ENCODE assay signal across 8 cellular contexts in genomic region chr13:48412881-48413351, GRCh38. TPM values are rescaled to one million over a fixed set of nuclear protein-coding genes. Genes with fewer than 3 reads are reported as not detected.
DNase-seq lines count a peak whose midpoint lies in the region; ATAC-seq, FAIRE-seq and TF ChIP-seq lines count a peak whose summit lies in the region.

A gene with protein sequence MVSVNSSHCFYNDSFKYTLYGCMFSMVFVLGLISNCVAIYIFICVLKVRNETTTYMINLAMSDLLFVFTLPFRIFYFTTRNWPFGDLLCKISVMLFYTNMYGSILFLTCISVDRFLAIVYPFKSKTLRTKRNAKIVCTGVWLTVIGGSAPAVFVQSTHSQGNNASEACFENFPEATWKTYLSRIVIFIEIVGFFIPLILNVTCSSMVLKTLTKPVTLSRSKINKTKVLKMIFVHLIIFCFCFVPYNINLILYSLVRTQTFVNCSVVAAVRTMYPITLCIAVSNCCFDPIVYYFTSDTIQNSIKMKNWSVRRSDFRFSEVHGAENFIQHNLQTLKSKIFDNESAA (minus strand): TSS chr13:48413113. CDS start chr13:48412423, 690 bp downstream.

- 31% methylated on average over 4 of the region's 4 CpGs for WGBS in liver

- no peaks in the 10 kb centered on the region for H3K27me3 Mint-ChIP-seq in dendritic cell treated with granulocyte-macrophage colony-stimulating factor and Interleukin-4, amounts not matched to agents 40 ng/mL and 50 ng/mL, for 4 days

- intact Hi-C loops in dendritic cell treated with granulocyte-macrophage colony-stimulating factor and Interleukin-4, amounts not matched to agents 40 ng/mL and 50 ng/mL, for 4 days (cut with micrococcal nuclease): loop anchor here (5.0 kb wide), 1 partner anchor 79 kb away; no protein-coding TSS in a partner anchor

- TF ChIP-seq RAD21 in liver (IDR thresholded peaks at IDR 0.05): peak; percentile 39 to 52

- H3K27ac Mint-ChIP-seq in dendritic cell treated with granulocyte-macrophage colony-stimulating factor and Interleukin-4, amounts not matched to agents 40 ng/mL and 50 ng/mL, for 4 days: peak within 1 kb of the TSS; percentile 88

- no peaks in the 10 kb centered on the region for H3K27me3 ChIP-seq in liver (ENCODE audit: control insufficient read depth in 4 of 4, insufficient read depth in 4 of 4, low read length in 3 of 4)

- TF ChIP-seq CTCF in liver (IDR thresholded peaks at IDR 0.05; ENCODE audit: low read depth, low read length, missing input control): no peak

- H3K27ac ChIP-seq in liver (ENCODE audit: low read depth in 1 of 2, low read length in 2 of 2): peak within 1 kb of the TSS; percentile 33 to 45

- peaks cover 0 to 2% (median 0%) of the 10 kb centered on the region in 4 donors for H3K36me3 ChIP-seq in liver (ENCODE audit: control insufficient read depth in 4 of 4, insufficient read depth in 3 of 4, low read depth in 1 of 4, low read length in 3 of 4)

- H3K4me1 ChIP-seq in liver (ENCODE audit: control insufficient read depth in 4 of 4, insufficient read depth in 4 of 4, low read length in 3 of 4): no peaks in the 10 kb centered on the region

- peak within 1 kb of the TSS; percentile 42 to 94 (median 75) for H3K4me3 ChIP-seq in liver (ENCODE audit: low read depth in 1 of 3, low read length in 3 of 3)

- H3K4me1 Mint-ChIP-seq in dendritic cell treated with granulocyte-macrophage colony-stimulating factor and Interleukin-4, amounts not matched to agents 40 ng/mL and 50 ng/mL, for 4 days (ENCODE audit: low read depth): no peaks in the 10 kb centered on the region

- H3K9me3 Mint-ChIP-seq in dendritic cell treated with granulocyte-macrophage colony-stimulating factor and Interleukin-4, amounts not matched to agents 40 ng/mL and 50 ng/mL, for 4 days: peaks cover 12% of the 10 kb centered on the region

- H3K9ac ChIP-seq in liver (ENCODE audit: low read depth in 1 of 2, low read length in 2 of 2): peak within 1 kb of the TSS; percentile 69 to 81

- ATAC-seq in GM19395 (IDR thresholded peaks at IDR 0.05; ENCODE audit: unreplicated experiment): no peak

- peaks cover 70% of the 10 kb centered on the region for H3K36me3 Mint-ChIP-seq in dendritic cell treated with granulocyte-macrophage colony-stimulating factor and Interleukin-4, amounts not matched to agents 40 ng/mL and 50 ng/mL, for 4 days (ENCODE audit: low read depth)

- H3K4me3 Mint-ChIP-seq in dendritic cell treated with granulocyte-macrophage colony-stimulating factor and Interleukin-4, amounts not matched to agents 40 ng/mL and 50 ng/mL, for 4 days: peak within 1 kb of the TSS; percentile 83

- H3K9me3 ChIP-seq in liver (ENCODE audit: control insufficient read depth in 4 of 4, low read length in 3 of 4): no peaks in the 10 kb centered on the region

- DNase-seq in COLO829 (ENCODE audit: low spot score): peak; percentile 75
- peak; percentile 5 for DNase-seq in NOMO-1 treated with dmso at 0.1 percent for 144 hours (lab: John Stamatoyannopoulos, UW; ENCODE audit: unreplicated experiment)
- DNase-seq in stromal cell of bone marrow (ENCODE audit: low read depth): peak; percentile 59
- no peak for DNase-seq in activated gamma-delta T cell treated with Interleukin-2 at 50 U/mL for 16 hours
- DNase-seq in urothelium cell line (ENCODE audit: low spot score): no peak

- FAIRE-seq in urothelium cell line (lab: Jason Lieb, UNC): no peak

TF ChIP-seq in liver, 16 proteins besides CTCF, POLR2A, EP300 and RAD21:
- no peak for TF ChIP-seq HNF4G (IDR thresholded peaks at IDR 0.05)
- TF ChIP-seq FOXA2 (IDR thresholded peaks at IDR 0.05): no peak
- TF ChIP-seq YY1 (IDR thresholded peaks at IDR 0.05): peak; percentile 44
- peak; percentile 26 to 66 for TF ChIP-seq JUND (IDR thresholded peaks at IDR 0.05)
- TF ChIP-seq HNF4A (conservative IDR thresholded peaks at IDR 0.05): no peak
- TF ChIP-seq, protein P1, sequence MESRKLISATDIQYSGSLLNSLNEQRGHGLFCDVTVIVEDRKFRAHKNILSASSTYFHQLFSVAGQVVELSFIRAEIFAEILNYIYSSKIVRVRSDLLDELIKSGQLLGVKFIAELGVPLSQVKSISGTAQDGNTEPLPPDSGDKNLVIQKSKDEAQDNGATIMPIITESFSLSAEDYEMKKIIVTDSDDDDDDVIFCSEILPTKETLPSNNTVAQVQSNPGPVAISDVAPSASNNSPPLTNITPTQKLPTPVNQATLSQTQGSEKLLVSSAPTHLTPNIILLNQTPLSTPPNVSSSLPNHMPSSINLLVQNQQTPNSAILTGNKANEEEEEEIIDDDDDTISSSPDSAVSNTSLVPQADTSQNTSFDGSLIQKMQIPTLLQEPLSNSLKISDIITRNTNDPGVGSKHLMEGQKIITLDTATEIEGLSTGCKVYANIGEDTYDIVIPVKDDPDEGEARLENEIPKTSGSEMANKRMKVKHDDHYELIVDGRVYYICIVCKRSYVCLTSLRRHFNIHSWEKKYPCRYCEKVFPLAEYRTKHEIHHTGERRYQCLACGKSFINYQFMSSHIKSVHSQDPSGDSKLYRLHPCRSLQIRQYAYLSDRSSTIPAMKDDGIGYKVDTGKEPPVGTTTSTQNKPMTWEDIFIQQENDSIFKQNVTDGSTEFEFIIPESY (IDR thresholded peaks at IDR 0.05): no peak
- TF ChIP-seq NR2F2 (IDR thresholded peaks at IDR 0.05): peak; percentile 41
- TF ChIP-seq RXRA (IDR thresholded peaks at IDR 0.05): peak; percentile 23 to 38
- peak; percentile 53 for TF ChIP-seq SP1 (IDR thresholded peaks at IDR 0.05)
- no peak for TF ChIP-seq FOXA1 (IDR thresholded peaks at IDR 0.05)
- TF ChIP-seq, protein P2, sequence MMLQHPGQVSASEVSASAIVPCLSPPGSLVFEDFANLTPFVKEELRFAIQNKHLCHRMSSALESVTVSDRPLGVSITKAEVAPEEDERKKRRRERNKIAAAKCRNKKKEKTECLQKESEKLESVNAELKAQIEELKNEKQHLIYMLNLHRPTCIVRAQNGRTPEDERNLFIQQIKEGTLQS (IDR thresholded peaks at IDR 0.05): no peak
- TF ChIP-seq, protein P3, sequence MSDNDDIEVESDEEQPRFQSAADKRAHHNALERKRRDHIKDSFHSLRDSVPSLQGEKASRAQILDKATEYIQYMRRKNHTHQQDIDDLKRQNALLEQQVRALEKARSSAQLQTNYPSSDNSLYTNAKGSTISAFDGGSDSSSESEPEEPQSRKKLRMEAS (IDR thresholded peaks at IDR 0.05): peak; percentile 19
- TF ChIP-seq EGR1 (IDR thresholded peaks at IDR 0.05; ENCODE audit: low read depth in 2 of 2): no peak
- peak; percentile 85 for TF ChIP-seq TAF1 (conservative IDR thresholded peaks at IDR 0.05)
- peak; percentile 48 for TF ChIP-seq REST (IDR thresholded peaks at IDR 0.05)
- peak; percentile 37 to 53 for TF ChIP-seq GABPA (IDR thresholded peaks at IDR 0.05 in 1 of 2, conservative IDR thresholded peaks at IDR 0.05 in 1 of 2)

RNA-seq across cellular contexts. Expression of the gene that starts here (rescaled TPM):
- 10 to 100 TPM in 1 of 2 donors, 1 to 10 TPM in 1; 5.9 to 12.4 TPM for total RNA-seq in liver
- polyA plus RNA-seq in liver: 10 to 100 TPM in 1 of 2 donors, 1 to 10 TPM in 1; 8.0 to 11.1 TPM

Comparison
In these comparisons a context has a peak if more than half of its experiments do, and no peak if none do; other contexts are left out.
1. DNase-seq: peak in COLO829 (single experiment), NOMO-1 treated with dmso at 0.1 percent for 144 hours (single experiment) and stromal cell of bone marrow (single experiment); none in activated gamma-delta T cell treated with Interleukin-2 at 50 U/mL for 16 hours (single experiment) and urothelium cell line (single experiment).